ENCODE assay signal across 12 cellular contexts in the genomic region with DNA sequence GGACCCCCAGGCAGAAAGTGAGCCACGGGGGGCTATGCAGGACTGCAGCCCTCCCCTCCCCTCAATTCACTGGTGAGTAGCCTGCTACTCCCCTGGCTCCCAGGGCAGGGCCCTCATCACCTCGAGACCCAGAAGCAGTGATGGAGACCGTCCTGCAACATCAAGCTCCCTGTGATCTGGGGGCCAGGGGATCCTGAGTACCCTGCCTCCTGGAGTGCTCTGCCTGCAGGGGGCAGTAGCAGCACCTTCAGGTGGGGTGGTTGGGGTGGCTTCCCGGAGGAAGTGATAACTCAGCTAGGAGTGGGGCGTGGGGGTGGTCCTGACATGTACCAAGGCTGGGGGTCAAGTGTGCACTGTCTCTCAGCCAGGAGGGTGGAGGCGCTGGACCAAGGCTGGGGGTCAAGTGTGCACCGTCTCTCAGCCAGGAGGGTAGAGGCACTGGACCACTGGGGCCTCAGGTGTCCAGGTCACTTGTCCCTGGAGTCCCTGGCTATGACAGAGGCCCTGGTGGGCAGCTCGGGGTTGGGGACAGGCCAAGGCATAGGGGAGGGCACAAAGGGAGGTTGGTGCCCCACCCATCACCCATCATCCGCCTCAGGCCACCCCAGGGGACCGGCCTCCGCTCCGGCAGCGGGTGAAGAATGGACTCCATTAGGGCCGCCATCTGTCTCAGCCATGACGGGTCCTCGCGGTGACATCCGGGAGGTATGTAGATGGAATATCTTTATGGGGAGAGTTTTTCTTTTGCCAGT. TPM values are rescaled to one million over a fixed set of nuclear protein-coding genes. Genes with fewer than 3 reads are reported as not detected.
A peak's percentile ranks its signal among the peaks of the same experiment; 100 is the strongest.
DNase-seq lines count a peak whose midpoint lies in the region; ATAC-seq, FAIRE-seq and TF ChIP-seq lines count a peak whose summit lies in the region.
"Had no signal": no experiment of that assay in that cellular context is flagged by ENCODE, and none has a peak within 500 bp of the region (broad histone marks: within the 10 kb centered on the region; RNA-seq: fewer than 3 reads in every experiment).

No MANE protein-coding gene starts in this region.

- CTCF ChIA-PET in AG04449 (lab: Yijun Ruan, JAX) (interaction anchor here (1.0 to 1.1 kb wide), 2 partner anchors 11 to 37 kb away, joined by 3 read pairs; no protein-coding TSS in a partner anchor), RWPE1 (lab: Yijun Ruan, JAX) (interaction anchor here (0.7 to 1.4 kb wide), 2 partner anchors 15 to 37 kb away, joined by 3 to 4 read pairs; no protein-coding TSS in a partner anchor)

- no peak for TF ChIP-seq POLR2A in H54 (IDR thresholded peaks at IDR 0.05; ENCODE audit: low read depth, low read length)

- H3K9ac ChIP-seq in SU-DHL-6 (ENCODE audit: low read length): no peak overlapping the region

- no peaks in the 10 kb centered on the region for H3K9me2 ChIP-seq in SU-DHL-6 (replicated peaks; ENCODE audit: insufficient read depth, low read length)

- H3K4me1 ChIP-seq in left lung: no peaks in the 10 kb centered on the region

- no peaks in the 10 kb centered on the region for H3K79me2 ChIP-seq in SU-DHL-6 (ENCODE audit: insufficient read depth, low read length)

- TF ChIP-seq CTCF in AG04449 (IDR thresholded peaks at IDR 0.05; ENCODE audit: insufficient read depth, low read length, missing control alignments) (peak; percentile 20), GM12864 (IDR thresholded peaks at IDR 0.05; ENCODE audit: low read depth, low read length, missing control alignments) (peak; percentile 67), SU-DHL-6 (IDR thresholded peaks at IDR 0.05; ENCODE audit: insufficient read depth, low read length, poor library complexity, severe bottlenecking) (peak; percentile 35), fibroblast of mammary gland (conservative IDR thresholded peaks at IDR 0.05; ENCODE audit: control insufficient read depth, insufficient read depth, low read depth, low read length) (peak; percentile 32), RWPE1 (conservative IDR thresholded peaks at IDR 0.05; ENCODE audit: low read depth) (no peak), left lung (IDR thresholded peaks at IDR 0.05) (no peak)

- H3K36me3 ChIP-seq in SU-DHL-6 (ENCODE audit: low read length) (no peaks in the 10 kb centered on the region), left lung (no peaks in the 10 kb centered on the region)
- H3K36me3 ChIP-seq: thyroid gland had no signal

- no peak for FAIRE-seq in H54 (lab: Jason Lieb, UNC)

- no peak overlapping the region for H3K4me3 ChIP-seq in AG04449 (ENCODE audit: low read depth, low read length)
- no peak overlapping the region for H3K4me3 ChIP-seq in GM12864 (ENCODE audit: low read depth, low read length)
- H3K4me3 ChIP-seq in SU-DHL-6 (ENCODE audit: insufficient read depth, low read length, poor library complexity, severe bottlenecking): no peak overlapping the region
- no peak overlapping the region for H3K4me3 ChIP-seq in fibroblast of mammary gland (ENCODE audit: control insufficient read depth, low read depth, low read length)
- H3K4me3 ChIP-seq in left lung: no peak overlapping the region
- H3K4me3 ChIP-seq: thyroid gland had no signal

- no peaks in the 10 kb centered on the region for H3F3A ChIP-seq in SU-DHL-6 (ENCODE audit: insufficient read depth)

- no peaks in the 10 kb centered on the region for H4K20me1 ChIP-seq in SU-DHL-6 (ENCODE audit: low read depth, low read length)

- DNase-seq in AG04449 (ENCODE audit: low read depth, low spot score) (no peak), GM12864 (ENCODE audit: low read depth) (no peak), fibroblast of mammary gland (ENCODE audit: low read depth) (no peak), HT-29 (ENCODE audit: low spot score) (no peak), RWPE1 (ENCODE audit: low spot score) (no peak), H54 (ENCODE audit: insufficient read length, low spot score) (no peak), left lung (no peak)
- DNase-seq: DMS79 treated with DMSO at 0.1 percent for 48 hours, NCI-H1694 treated with DMSO at 0.1 percent for 48 hours, SW 1271, thyroid gland had no signal

- no peaks in the 10 kb centered on the region for H3K27me3 ChIP-seq in SU-DHL-6 (ENCODE audit: low read length)
- H3K27me3 ChIP-seq in left lung: no peaks in the 10 kb centered on the region
- H3K27me3 ChIP-seq: thyroid gland had no signal

- no peak overlapping the region for H3K27ac ChIP-seq in SU-DHL-6 (ENCODE audit: low read depth, low read length)
- no peak overlapping the region for H3K27ac ChIP-seq in RWPE1
- H3K27ac ChIP-seq in left lung: no peak overlapping the region
- H3K27ac ChIP-seq: thyroid gland had no signal

- POLR2A ChIA-PET in AG04449 (lab: Yijun Ruan, JAX) (no interaction called here), RWPE1 (lab: Yijun Ruan, JAX; ENCODE audit: low non-redundant PET) (no interaction called here)

- H2AFZ ChIP-seq in SU-DHL-6 (ENCODE audit: low read depth, low read length, severe bottlenecking): no peak overlapping the region

- ATAC-seq in left lung: no peak

- intact Hi-C loops in left lung (cut with DNase I): no loop called here

- no peak overlapping the region for H3K4me2 ChIP-seq in SU-DHL-6 (ENCODE audit: low read depth, low read length, poor library complexity, severe bottlenecking)

- H3K9me3 ChIP-seq in SU-DHL-6 (ENCODE audit: insufficient read depth, low read length): no peaks in the 10 kb centered on the region
- no peaks in the 10 kb centered on the region for H3K9me3 ChIP-seq in left lung
- H3K9me3 ChIP-seq: thyroid gland had no signal

RNA-seq across cellular contexts. Expression of a gene that starts 9.4 kb away (rescaled TPM):
- 41.7 and 45.7 TPM in 2 replicates for total RNA-seq in HT-29 (2014; rRNA removed; shearing (Covaris generic))
- total RNA-seq in left lung: 10 to 100 TPM in 1 of 2 donors, 1 to 10 TPM in 1; 8.9 to 10.9 TPM

Comparison
In these comparisons a context has a peak if more than half of its experiments do, and no peak if none do; other contexts are left out.
1. CTCF ChIP-seq: peak in AG04449 (single experiment), GM12864 (single experiment), SU-DHL-6 (single experiment) and fibroblast of mammary gland (single experiment); none in RWPE1 (single experiment) and left lung (0 of 2).